Comparison of ENCODE assay signal across 16 cellular contexts in the genomic region with DNA sequence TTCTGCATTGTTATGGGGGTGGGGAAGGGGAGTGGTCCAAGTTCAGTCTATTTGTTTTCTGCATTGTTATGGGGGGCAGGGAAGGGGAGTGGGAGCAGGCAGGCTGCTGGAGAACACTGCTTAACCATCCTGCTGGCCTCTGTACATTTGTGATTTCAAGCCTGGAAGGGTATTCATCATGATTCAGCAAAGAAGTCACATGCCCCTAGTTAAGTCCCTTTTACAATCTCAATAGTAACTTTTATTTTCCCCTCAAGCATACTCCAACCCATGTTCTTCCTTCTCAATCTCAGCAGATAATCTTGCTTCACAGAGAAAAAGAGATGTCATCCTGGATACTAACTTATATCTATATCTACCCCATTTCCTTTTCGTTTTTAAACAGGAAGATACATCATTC.
"Had no signal": no experiment of that assay in that cellular context is flagged by ENCODE, and none has a peak within 500 bp of the region (broad histone marks: within the 10 kb centered on the region; RNA-seq: fewer than 3 reads in every experiment).

No MANE protein-coding gene starts in this region.

- ATAC-seq: activated T-cell treated with anti-CD3 and anti-CD28 coated beads, Interleukin-2, amount 50 U/mL, for 4 hours; foreskin keratinocyte; left lung had no signal

- H3K4me1 ChIP-seq: right atrium auricular region had no signal

- H3K27ac ChIP-seq: dorsolateral prefrontal cortex, foreskin keratinocyte, right atrium auricular region, suprapubic skin, vagina had no signal

- H3K36me3 ChIP-seq: left lung, right atrium auricular region, suprapubic skin, vagina had no signal

- H3K9me3 ChIP-seq: left lung, right atrium auricular region, suprapubic skin, vagina had no signal

- DNase-seq: activated CD4-positive, alpha-beta T cell treated with anti-CD3 and anti-CD28 coated beads, Interleukin-2, amount 50 U/mL, for 1 hour; activated CD8-positive, alpha-beta memory T cell treated with anti-CD3 and anti-CD28 coated beads, Interleukin-2, amount 50 U/mL, for 4 hours; activated naive CD4-positive, alpha-beta T cell treated with anti-CD3 and anti-CD28 coated beads for 36 hours; activated T-cell treated with anti-CD3 and anti-CD28 coated beads, Interleukin-2, amount 50 U/mL, for 4 hours; anterior cingulate cortex; caudate nucleus; dorsolateral prefrontal cortex; foreskin keratinocyte; glutamatergic neuron; hippocampal formation; kidney; left lung; trophoblast cell had no signal

- H3K27me3 ChIP-seq: dorsolateral prefrontal cortex, foreskin keratinocyte, left lung, right atrium auricular region, suprapubic skin, vagina had no signal

- H3K4me3 ChIP-seq: dorsolateral prefrontal cortex, left lung, right atrium auricular region, suprapubic skin, vagina had no signal
